Comparison of ENCODE assay signal across 14 cellular contexts in genomic region chr10:6091630-6092029, GRCh38. TPM values are rescaled to one million over a fixed set of nuclear protein-coding genes. Genes with fewer than 3 reads are reported as not detected.
DNase-seq lines count a peak whose midpoint lies in the region; ATAC-seq and TF ChIP-seq lines count a peak whose summit lies in the region.
"Had no signal": no experiment of that assay in that cellular context is flagged by ENCODE, and none has a peak within 500 bp of the region (broad histone marks: within the 10 kb centered on the region; RNA-seq: fewer than 3 reads in every experiment).

No MANE protein-coding gene starts in this region.

- H3K9me2 ChIP-seq in Karpas-422 (replicated peaks; ENCODE audit: insufficient read depth, low read length), result no peaks in the 10 kb centered on the region

- H4K20me1 ChIP-seq in Karpas-422 (ENCODE audit: insufficient read depth, low read depth, low read length), result peaks cover 57% of the 10 kb centered on the region

- H3K9me3 Mint-ChIP-seq in activated CD4-positive, alpha-beta T cell treated with anti-CD3 and anti-CD28 coated beads, Interleukin-2, amount 10 ng/mL, durations not matched to agents 7 days and 5 days, result no peaks in the 10 kb centered on the region
- H3K9me3 Mint-ChIP-seq in neural crest cell, result no peaks in the 10 kb centered on the region
- H3K9me3 Mint-ChIP-seq: mesothelial cell of epicardium had no signal

- H3K9me3 ChIP-seq in Karpas-422 (ENCODE audit: low read length), result no peaks in the 10 kb centered on the region
- H3K9me3 ChIP-seq: gastroesophageal sphincter had no signal

- H3K4me1 ChIP-seq in Karpas-422 (ENCODE audit: low read length), result peaks cover 34% of the 10 kb centered on the region

- H3K9ac ChIP-seq in Karpas-422 (ENCODE audit: low read length), result peak overlapping the region; percentile 27

- peaks cover 17% of the 10 kb centered on the region for H3K36me3 Mint-ChIP-seq in activated CD4-positive, alpha-beta T cell treated with anti-CD3 and anti-CD28 coated beads, Interleukin-2, amount 10 ng/mL, durations not matched to agents 7 days and 5 days (ENCODE audit: low read depth)
- H3K36me3 Mint-ChIP-seq in neural crest cell (ENCODE audit: low read depth), result no peaks in the 10 kb centered on the region
- H3K36me3 Mint-ChIP-seq: mesothelial cell of epicardium had no signal

- no peak for ATAC-seq in GM18519 (IDR thresholded peaks at IDR 0.05; ENCODE audit: low FRiP score, unreplicated experiment)
- ATAC-seq: gastroesophageal sphincter had no signal

- peaks cover 76% of the 10 kb centered on the region for H3K4me1 Mint-ChIP-seq in activated CD4-positive, alpha-beta T cell treated with anti-CD3 and anti-CD28 coated beads, Interleukin-2, amount 10 ng/mL, durations not matched to agents 7 days and 5 days
- H3K4me1 Mint-ChIP-seq in neural crest cell, result peaks cover 45% of the 10 kb centered on the region

- H3K4me3 ChIP-seq in Karpas-422 (ENCODE audit: low read length) (peak overlapping the region; percentile 9; the same call in 1 of the 2 replicates), cardiac fibroblast (replicated peaks in 1 of 2; ENCODE audit: low read depth in 2 of 2, low read length in 2 of 2) (no peak overlapping the region)
- H3K4me3 ChIP-seq: gastroesophageal sphincter had no signal

- H3K27ac Mint-ChIP-seq in activated CD4-positive, alpha-beta T cell treated with anti-CD3 and anti-CD28 coated beads, Interleukin-2, amount 10 ng/mL, durations not matched to agents 7 days and 5 days, result peak overlapping the region; percentile 72
- H3K27ac Mint-ChIP-seq in neural crest cell (ENCODE audit: unreplicated experiment), result no peak overlapping the region

- H2AFZ ChIP-seq in Karpas-422 (ENCODE audit: low read length), result no peak overlapping the region

- peak overlapping the region; percentile 54 for H3K4me3 Mint-ChIP-seq in activated CD4-positive, alpha-beta T cell treated with anti-CD3 and anti-CD28 coated beads, Interleukin-2, amount 10 ng/mL, durations not matched to agents 7 days and 5 days
- peak overlapping the region; percentile 73 for H3K4me3 Mint-ChIP-seq in neural crest cell
- H3K4me3 Mint-ChIP-seq: mesothelial cell of epicardium had no signal

- DNase-seq in activated CD4-positive, alpha-beta T cell treated with anti-CD3 and anti-CD28 coated beads, Interleukin-2, amount 10 ng/mL, durations not matched to agents 7 days and 5 days, result no peak
- no peak for DNase-seq in activated CD4-positive, alpha-beta T cell treated with anti-CD3 and anti-CD28 coated beads for 1 hour
- DNase-seq in Karpas-422, result peak; percentile 34
- peak; percentile 51 to 54 for DNase-seq in cardiac fibroblast (ENCODE audit: low read depth in 2 of 2)
- DNase-seq in neural crest cell (ENCODE audit: low read depth, low spot score), result no peak
- no peak for DNase-seq in AML-193 (lab: John Stamatoyannopoulos, UW)
- DNase-seq in NCI-H524 treated with DMSO at 0.1 percent for 48 hours (lab: John Stamatoyannopoulos, UW), result no peak
- DNase-seq: activated CD4-positive, alpha-beta T cell treated with anti-CD3 and anti-CD28 coated beads, Interleukin-2, amount 50 U/mL, for 48 hours; central memory CD4-positive, alpha-beta T cell; NCI-H2081 had no signal

- CTCF ChIA-PET in activated CD4-positive, alpha-beta T cell treated with anti-CD3 and anti-CD28 coated beads, Interleukin-2, amount 10 ng/mL, durations not matched to agents 7 days and 5 days (lab: Charles Lee), result interaction anchor here (0.7 to 1.6 kb wide), 4 partner anchors 17 to 253 kb away, joined by 3 to 5 read pairs (median 5); partner anchors contain the start of gene IL2RA

- H3K36me3 ChIP-seq in Karpas-422 (ENCODE audit: insufficient read depth, low read length), result no peaks in the 10 kb centered on the region; the same call in 1 of the 2 replicates
- H3K36me3 ChIP-seq: gastroesophageal sphincter had no signal

- peak overlapping the region; percentile 91 for H3K4me2 ChIP-seq in Karpas-422 (ENCODE audit: low read depth, low read length, poor library complexity, severe bottlenecking)

- no peak overlapping the region for H3K27ac ChIP-seq in Karpas-422 (ENCODE audit: low read length)

- H3K79me2 ChIP-seq in Karpas-422 (ENCODE audit: low read length), result peaks cover 76% of the 10 kb centered on the region

- TF ChIP-seq CTCF in cardiac fibroblast (IDR thresholded peaks at IDR 0.05; ENCODE audit: low read depth, low read length) (peak; percentile 5), neural crest cell (conservative IDR thresholded peaks at IDR 0.05) (no peak)

- no peaks in the 10 kb centered on the region for H3K27me3 ChIP-seq in Karpas-422 (ENCODE audit: low read length)
- H3K27me3 ChIP-seq: gastroesophageal sphincter had no signal

- no peaks in the 10 kb centered on the region for H3K27me3 Mint-ChIP-seq in activated CD4-positive, alpha-beta T cell treated with anti-CD3 and anti-CD28 coated beads, Interleukin-2, amount 10 ng/mL, durations not matched to agents 7 days and 5 days
- H3K27me3 Mint-ChIP-seq in neural crest cell (ENCODE audit: low read depth), result peaks cover 3% of the 10 kb centered on the region

- POLR2A ChIA-PET in activated CD4-positive, alpha-beta T cell treated with anti-CD3 and anti-CD28 coated beads, Interleukin-2, amount 10 ng/mL, durations not matched to agents 7 days and 5 days (lab: Charles Lee), result no interaction called here

RNA-seq across cellular contexts. Expression of gene RBM17, which starts 2.8 kb away (rescaled TPM):
- total RNA-seq in activated CD4-positive, alpha-beta T cell treated with anti-CD3 and anti-CD28 coated beads, Interleukin-2, amount 10 ng/mL, durations not matched to agents 7 days and 5 days, result 100 to 1,000 TPM; 164 to 177 TPM
- total RNA-seq in Karpas-422 (2014; rRNA removed; shearing (Covaris generic); ENCODE audit: low replicate concordance), result 72.5 and 96.5 TPM in 2 replicates
- total RNA-seq in neural crest cell, result 142 and 156 TPM in 2 replicates

RNA-seq across cellular contexts. Expression of gene IL2RA, which starts 29.5 kb away (rescaled TPM):
- 100 to 1,000 TPM; 124 to 142 TPM for total RNA-seq in activated CD4-positive, alpha-beta T cell treated with anti-CD3 and anti-CD28 coated beads, Interleukin-2, amount 10 ng/mL, durations not matched to agents 7 days and 5 days
- 1.6 TPM in 1 of 2 replicates, not detected in the other for total RNA-seq in Karpas-422 (2014; rRNA removed; shearing (Covaris generic); ENCODE audit: low replicate concordance)
- total RNA-seq in neural crest cell, result not detected in 2 replicates
- total RNA-seq: HT-29, mesothelial cell of epicardium had no signal

Comparison
In these comparisons a context has a peak if more than half of its experiments do, and no peak if none do; other contexts are left out.
1. DNase-seq: peak in Karpas-422 (single experiment) and cardiac fibroblast (2 of 2); none in activated CD4-positive, alpha-beta T cell treated with anti-CD3 and anti-CD28 coated beads, Interleukin-2, amount 10 ng/mL, durations not matched to agents 7 days and 5 days (single experiment), activated CD4-positive, alpha-beta T cell treated with anti-CD3 and anti-CD28 coated beads for 1 hour (single experiment), neural crest cell (single experiment), AML-193 (0 of 2) and NCI-H524 treated with DMSO at 0.1 percent for 48 hours (single experiment).
2. RNA of gene IL2RA, which starts 29.5 kb away (total RNA-seq): 124 to 142 TPM in activated CD4-positive, alpha-beta T cell treated with anti-CD3 and anti-CD28 coated beads, Interleukin-2, amount 10 ng/mL, durations not matched to agents 7 days and 5 days; 1.6 TPM in Karpas-422 and not detected in neural crest cell; every median in the first group is over 10 times any median in the second.